Comparison of ENCODE assay signal across 7 cellular contexts in genomic region chr7:28376634-28377033, GRCh38.
"Had no signal": no experiment of that assay in that cellular context is flagged by ENCODE, and none has a peak within 500 bp of the region (broad histone marks: within the 10 kb centered on the region; RNA-seq: fewer than 3 reads in every experiment).

No MANE protein-coding gene starts in this region.

- H2AFZ ChIP-seq: GM23338 had no signal

- FAIRE-seq: H1, H54, HTR-8/SVneo had no signal

- H3K4me3 ChIP-seq: GM23338 had no signal

- ATAC-seq: GM23338 had no signal

- H3K4me2 ChIP-seq: GM23338 had no signal

- DNase-seq: H9, HCEC 1CT, IMR-90 had no signal
